Comparison of ENCODE assay signal across 10 cellular contexts in genomic region chr10:79049931-79050895, GRCh38. TPM values are rescaled to one million over a fixed set of nuclear protein-coding genes. Genes with fewer than 3 reads are reported as not detected.
DNase-seq lines count a peak whose midpoint lies in the region; ATAC-seq and TF ChIP-seq lines count a peak whose summit lies in the region.
"Had no signal": no experiment of that assay in that cellular context is flagged by ENCODE, and none has a peak within 500 bp of the region (broad histone marks: within the 10 kb centered on the region; RNA-seq: fewer than 3 reads in every experiment).

No MANE protein-coding gene starts in this region.

- H3K4me1 ChIP-seq in PC-9 (replicated peaks; ENCODE audit: insufficient read depth) = peaks cover 13% of the 10 kb centered on the region; the same call in 1 of the 2 replicates
- peaks cover 33% of the 10 kb centered on the region for H3K4me1 ChIP-seq in effector memory CD4-positive, alpha-beta T cell (ENCODE audit: control insufficient read depth, insufficient read depth, low read length, poor library complexity, severe bottlenecking)

- H3K79me2 ChIP-seq in PC-9 (ENCODE audit: low read depth) = no peaks in the 10 kb centered on the region

- H3K9me3 Mint-ChIP-seq in osteocyte (ENCODE audit: unreplicated experiment) = no peaks in the 10 kb centered on the region
- H3K9me3 Mint-ChIP-seq: immature natural killer cell had no signal

- H4K20me1 ChIP-seq in PC-9 (ENCODE audit: insufficient read depth) = no peaks in the 10 kb centered on the region

- H3K36me3 Mint-ChIP-seq in osteocyte (ENCODE audit: unreplicated experiment) = no peaks in the 10 kb centered on the region
- H3K36me3 Mint-ChIP-seq: immature natural killer cell had no signal

- no peak overlapping the region for H3K4me3 Mint-ChIP-seq in osteocyte (ENCODE audit: unreplicated experiment)

- no peak overlapping the region for H2AFZ ChIP-seq in PC-9

- POLR2A ChIA-PET in PC-9 (lab: Charles Lee; ENCODE audit: unreplicated experiment) = interaction anchor here (0.7 kb wide), 1 partner anchor 75 kb away, joined by 4 read pairs; no protein-coding TSS in a partner anchor

- no peak overlapping the region for H3K4me3 ChIP-seq in PC-9
- H3K4me3 ChIP-seq in effector memory CD4-positive, alpha-beta T cell (ENCODE audit: insufficient read depth, low read depth, low read length, poor library complexity, severe bottlenecking) = no peak overlapping the region

- 0 out of 2 replicates have a peak overlapping the region, but pooled peaks have one; percentile 20 for H3K4me2 ChIP-seq in PC-9

- H3K27ac Mint-ChIP-seq in osteocyte (ENCODE audit: unreplicated experiment) = no peak overlapping the region

- ATAC-seq in sciatic nerve = no peak
- ATAC-seq in GM19351 (IDR thresholded peaks at IDR 0.05; ENCODE audit: unreplicated experiment) = no peak

- no TSS peak for BruUV-seq in PC-9 (replicated peaks; lab: Mats Ljungman, UMichigan)

- no peaks in the 10 kb centered on the region for H3K27me3 Mint-ChIP-seq in osteocyte (ENCODE audit: unreplicated experiment)

- no peaks in the 10 kb centered on the region for H3F3A ChIP-seq in PC-9 (ENCODE audit: insufficient read depth, low read depth)

- peaks cover 28% of the 10 kb centered on the region for H3K4me1 Mint-ChIP-seq in osteocyte (ENCODE audit: unreplicated experiment)

- peak; percentile 30 for DNase-seq in Daoy (ENCODE audit: low read depth)
- DNase-seq in PC-9 = no peak
- DNase-seq in effector memory CD4-positive, alpha-beta T cell = no peak
- DNase-seq in sciatic nerve (ENCODE audit: low spot score) = peak; percentile 36
- DNase-seq in DMS53 treated with DMSO at 0.1 percent for 48 hours (lab: John Stamatoyannopoulos, UW; ENCODE audit: unreplicated experiment) = no peak
- no peak for DNase-seq in osteocyte (ENCODE audit: extremely low spot score, unreplicated experiment)
- DNase-seq: immature natural killer cell, KBM-7, occipital lobe had no signal

- intact Hi-C loops in PC-9 (cut with micrococcal nuclease; ENCODE audit: unreplicated experiment) = no loop called here
- intact Hi-C loops in sciatic nerve (cut with DNase I) = no loop called here

- TF ChIP-seq CTCF in PC-9 (conservative IDR thresholded peaks at IDR 0.05) (no peak), osteocyte (IDR thresholded peaks at IDR 0.05) (no peak)

- no peaks in the 10 kb centered on the region for H3K27me3 ChIP-seq in PC-9 (ENCODE audit: insufficient read depth, low read depth)
- no peaks in the 10 kb centered on the region for H3K27me3 ChIP-seq in effector memory CD4-positive, alpha-beta T cell (replicated peaks; ENCODE audit: control insufficient read depth, insufficient read depth, low read length, poor library complexity, severe bottlenecking)

- H3K9me2 ChIP-seq in PC-9 (ENCODE audit: insufficient read depth) = no peaks in the 10 kb centered on the region

- H3K9me3 ChIP-seq in PC-9 (ENCODE audit: insufficient read depth, low read depth) = no peaks in the 10 kb centered on the region
- no peaks in the 10 kb centered on the region for H3K9me3 ChIP-seq in effector memory CD4-positive, alpha-beta T cell (ENCODE audit: control insufficient read depth, low read length)

- no peak overlapping the region for H3K27ac ChIP-seq in PC-9
- peak overlapping the region; percentile 1 for H3K27ac ChIP-seq in effector memory CD4-positive, alpha-beta T cell (ENCODE audit: insufficient read depth, low read length, poor library complexity, severe bottlenecking)

- no peaks in the 10 kb centered on the region for H3K36me3 ChIP-seq in PC-9 (ENCODE audit: low read depth)
- no peaks in the 10 kb centered on the region for H3K36me3 ChIP-seq in effector memory CD4-positive, alpha-beta T cell (ENCODE audit: control insufficient read depth, insufficient read depth, low read length)

- CTCF ChIA-PET in PC-9 (lab: Charles Lee) = no interaction called here

RNA-seq across cellular contexts. Expression of gene ZMIZ1, which starts 18.6 kb away (rescaled TPM):
- total RNA-seq in Daoy (2014; rRNA removed; shearing (Covaris generic)) = 13.9 TPM in 2 replicates
- total RNA-seq in PC-9 (2021) = 47.6 and 48.5 TPM in 2 replicates
- 96.7 TPM for total RNA-seq in sciatic nerve
- 90.5 and 96.0 TPM in 2 replicates for total RNA-seq in osteocyte

Comparison
In these comparisons a context has a peak if more than half of its experiments do, and no peak if none do; other contexts are left out.
1. DNase-seq: peak in Daoy (single experiment) and sciatic nerve (single experiment); none in PC-9 (0 of 2), effector memory CD4-positive, alpha-beta T cell (0 of 3), DMS53 treated with DMSO at 0.1 percent for 48 hours (single experiment) and osteocyte (single experiment).